Comparison of ENCODE assay signal across 8 cellular contexts in genomic region chr5:132103380-132103951, GRCh38. TPM values are rescaled to one million over a fixed set of nuclear protein-coding genes. Genes with fewer than 3 reads are reported as not detected.
A peak's percentile ranks its signal among the peaks of the same experiment; 100 is the strongest.
DNase-seq lines count a peak whose midpoint lies in the region; ATAC-seq lines count a peak whose summit lies in the region.

No MANE protein-coding gene starts in this region.

- no peaks in the 10 kb centered on the region for H3K9me3 ChIP-seq in subcutaneous abdominal adipose tissue (ENCODE audit: control insufficient read depth in 5 of 5, low read length in 5 of 5)

- H3K9ac ChIP-seq in subcutaneous abdominal adipose tissue (ENCODE audit: low read length in 5 of 5): no peak overlapping the region

- peaks cover 2 to 24% (median 16%) of the 10 kb centered on the region in 5 donors for H3K4me1 ChIP-seq in subcutaneous abdominal adipose tissue (ENCODE audit: control insufficient read depth in 5 of 5, insufficient read depth in 5 of 5, low read length in 5 of 5)

- in situ Hi-C loops in KBM-7 (cut with MboI; ENCODE audit: low pct_unique_long_range_greater_than_20kb, low sequenced_read_pairs): no loop called here

- peak; percentile 70 for ATAC-seq in GM21619 (IDR thresholded peaks at IDR 0.05; ENCODE audit: unreplicated experiment)

- peak; percentile 95 for DNase-seq in EL
- peak; percentile 84 for DNase-seq in KBM-7
- peak; percentile 68 to 75 for DNase-seq in activated CD4-positive, alpha-beta T cell treated with anti-CD3 and anti-CD28 coated beads for 4 hours
- peak; percentile 95 for DNase-seq in dermis blood vessel endothelial cell
- DNase-seq in myocyte (ENCODE audit: low read depth): peak; percentile 83
- DNase-seq in DMS114 treated with DMSO at 0.1 percent for 48 hours (lab: John Stamatoyannopoulos, UW; ENCODE audit: unreplicated experiment): no peak

- H3K36me3 ChIP-seq in subcutaneous abdominal adipose tissue (ENCODE audit: control insufficient read depth in 5 of 5, insufficient read depth in 5 of 5, low read length in 5 of 5): no peaks in the 10 kb centered on the region

- peak overlapping the region; percentile 41 for H3K27ac ChIP-seq in subcutaneous abdominal adipose tissue (ENCODE audit: low read depth, low read length)

- no peak overlapping the region for H3K4me3 ChIP-seq in subcutaneous abdominal adipose tissue (ENCODE audit: low read depth in 1 of 5, low read length in 5 of 5)

- H3K27me3 ChIP-seq in subcutaneous abdominal adipose tissue (ENCODE audit: control insufficient read depth in 5 of 5, insufficient read depth in 4 of 5, low read length in 5 of 5): no peaks in the 10 kb centered on the region

RNA-seq across cellular contexts. Expression of gene CSF2, which starts 29.9 kb away (rescaled TPM):
- 0.14 and 0.34 TPM in 2 replicates for total RNA-seq in dermis blood vessel endothelial cell
- total RNA-seq in myocyte: not detected in 2 replicates
- not detected for polyA plus RNA-seq in myocyte (2012)

RNA-seq across cellular contexts. Expression of gene IL3, which starts 43.0 kb away (rescaled TPM):
- total RNA-seq in dermis blood vessel endothelial cell (not detected in 2 replicates), myocyte (not detected in 2 replicates)
- not detected for polyA plus RNA-seq in myocyte (2012)
